Comparison of ENCODE assay signal across 25 cellular contexts in the genomic region with DNA sequence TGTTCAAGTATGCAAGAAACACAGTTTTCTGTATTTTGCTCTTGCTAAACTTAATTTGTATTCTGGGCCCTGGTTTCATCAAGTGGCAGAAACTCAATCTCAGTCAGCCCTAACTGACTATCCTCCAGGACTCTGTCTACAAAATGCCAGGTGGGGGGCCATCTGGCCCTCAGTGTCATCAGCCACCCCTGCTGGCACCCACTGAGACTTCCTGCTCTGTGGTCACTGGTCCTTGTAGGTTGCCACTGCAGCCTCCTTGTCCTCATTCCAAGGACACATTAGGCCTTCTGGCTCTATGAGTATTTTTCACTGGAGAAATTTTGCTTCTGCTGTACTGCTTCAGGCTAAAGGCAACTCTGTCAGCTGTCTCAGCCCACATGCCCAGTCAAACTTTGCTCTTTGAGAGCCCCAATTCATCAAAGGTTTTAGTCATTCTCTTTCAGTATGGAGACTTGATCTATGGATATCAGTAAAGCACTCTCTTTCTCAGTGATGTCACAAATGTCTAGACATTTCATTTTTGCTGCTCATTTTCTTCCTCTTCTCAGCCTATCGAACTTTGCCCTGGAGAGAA.
A peak's percentile ranks its signal among the peaks of the same experiment; 100 is the strongest.
DNase-seq lines count a peak whose midpoint lies in the region; ATAC-seq, FAIRE-seq and TF ChIP-seq lines count a peak whose summit lies in the region.
"Had no signal": no experiment of that assay in that cellular context is flagged by ENCODE, and none has a peak within 500 bp of the region (broad histone marks: within the 10 kb centered on the region; RNA-seq: fewer than 3 reads in every experiment).

No MANE protein-coding gene starts in this region.

- H3K36me3 Mint-ChIP-seq in CD4-positive, alpha-beta memory T cell = no peaks in the 10 kb centered on the region
- H3K36me3 Mint-ChIP-seq: memory B cell; naive B cell; stimulated activated effector memory CD8-positive, alpha-beta T cell treated with anti-CD3 and anti-CD28 coated beads, Interleukin-12 subunit alpha, Interleukin-12 subunit beta, amount 100 ng/mL, for 72 hours had no signal

- peaks cover 0 to 8% (median 4%) of the 10 kb centered on the region in 8 donors for H3K9me3 Mint-ChIP-seq in CD4-positive, alpha-beta memory T cell

- ATAC-seq in GM19463 (IDR thresholded peaks at IDR 0.05; ENCODE audit: unreplicated experiment) (peak; percentile 40), HG02885 (IDR thresholded peaks at IDR 0.05; ENCODE audit: poor library complexity, unreplicated experiment) (peak; percentile 43)
- ATAC-seq: A549; HepG2; stimulated activated effector memory CD8-positive, alpha-beta T cell treated with anti-CD3 and anti-CD28 coated beads, Interleukin-12 subunit alpha, Interleukin-12 subunit beta, amount 100 ng/mL, for 72 hours had no signal

- H3K9me3 ChIP-seq in CD4-positive, alpha-beta memory T cell (ENCODE audit: control insufficient read depth in 1 of 2, low read length in 2 of 2) = no peaks in the 10 kb centered on the region
- H3K9me3 ChIP-seq: A549, BLaER1, HAP-1, sigmoid colon, testis had no signal

- no peaks in the 10 kb centered on the region for H3K4me1 ChIP-seq in CD4-positive, alpha-beta memory T cell (ENCODE audit: insufficient read depth, low read length)
- H3K4me1 ChIP-seq: A549, BLaER1, HAP-1, sigmoid colon, testis had no signal

- CTCF ChIA-PET in CD4-positive, alpha-beta memory T cell (lab: Charles Lee; ENCODE audit: partially characterized antibody) = no interaction called here

- H3K4me1 Mint-ChIP-seq in CD4-positive, alpha-beta memory T cell = no peaks in the 10 kb centered on the region
- H3K4me1 Mint-ChIP-seq: memory B cell; naive B cell; stimulated activated effector memory CD8-positive, alpha-beta T cell treated with anti-CD3 and anti-CD28 coated beads, Interleukin-12 subunit alpha, Interleukin-12 subunit beta, amount 100 ng/mL, for 72 hours had no signal

- peak; percentile 74 for FAIRE-seq in GM12892 (lab: Jason Lieb, UNC)
- FAIRE-seq: A549, D721Med, HepG2 had no signal

- no peak for TF ChIP-seq POLR2A in GM12892 (IDR thresholded peaks at IDR 0.05; ENCODE audit: low read depth, low read length)

- H3K4me3 ChIP-seq in CD4-positive, alpha-beta memory T cell (ENCODE audit: low read length in 2 of 2) = no peak overlapping the region
- H3K4me3 ChIP-seq: A549, BLaER1, HAP-1, sigmoid colon, testis had no signal

- no peak overlapping the region for H3K27ac ChIP-seq in CD4-positive, alpha-beta memory T cell (ENCODE audit: low read depth, low read length)
- H3K27ac ChIP-seq: A549, BLaER1, sigmoid colon, testis had no signal

- H3K36me3 ChIP-seq in CD4-positive, alpha-beta memory T cell (ENCODE audit: insufficient read depth, low read length) = no peaks in the 10 kb centered on the region
- H3K36me3 ChIP-seq: BLaER1, HAP-1, sigmoid colon had no signal

- no peaks in the 10 kb centered on the region for H3K27me3 Mint-ChIP-seq in CD4-positive, alpha-beta memory T cell
- H3K27me3 Mint-ChIP-seq: memory B cell, naive B cell had no signal

- DNase-seq in GM12892 (ENCODE audit: insufficient read length) (no peak), NCI-H524 (lab: John Stamatoyannopoulos, UW) (peak; percentile 78 to 92), T-helper 9 cell (no peak), NCI-H1694 treated with DMSO at 0.1 percent for 48 hours (lab: John Stamatoyannopoulos, UW) (no peak)
- no peak for DNase-seq in activated CD4-positive, CD25-positive, alpha-beta regulatory T cell treated with anti-CD3 and anti-CD28 coated beads, Interleukin-2, amount 50 U/mL, for 72 hours
- no peak for DNase-seq in CD4-positive, alpha-beta memory T cell
- DNase-seq: activated naive CD4-positive, alpha-beta T cell; activated T-cell treated with anti-CD3 and anti-CD28 coated beads for 4 hours; erythroblast; foreskin melanocyte; kidney; naive B cell; SHP77; sigmoid colon; T-helper 1 cell; testis had no signal

- H3K27ac Mint-ChIP-seq in CD4-positive, alpha-beta memory T cell = no peak overlapping the region
- H3K27ac Mint-ChIP-seq: memory B cell; naive B cell; stimulated activated effector memory CD8-positive, alpha-beta T cell treated with anti-CD3 and anti-CD28 coated beads, Interleukin-12 subunit alpha, Interleukin-12 subunit beta, amount 100 ng/mL, for 72 hours had no signal

- POLR2A ChIA-PET in CD4-positive, alpha-beta memory T cell (lab: Charles Lee; ENCODE audit: partially characterized antibody) = no interaction called here

- intact Hi-C loops in CD4-positive, alpha-beta memory T cell (cut with micrococcal nuclease) = no loop called here

- H3K4me3 Mint-ChIP-seq in CD4-positive, alpha-beta memory T cell = no peak overlapping the region
- H3K4me3 Mint-ChIP-seq: memory B cell; naive B cell; stimulated activated effector memory CD8-positive, alpha-beta T cell treated with anti-CD3 and anti-CD28 coated beads, Interleukin-12 subunit alpha, Interleukin-12 subunit beta, amount 100 ng/mL, for 72 hours had no signal

- no peaks in the 10 kb centered on the region for H3K27me3 ChIP-seq in CD4-positive, alpha-beta memory T cell (ENCODE audit: insufficient read depth, low read length)
- H3K27me3 ChIP-seq: BLaER1, sigmoid colon, testis had no signal

Comparison
In these comparisons a context has a peak if more than half of its experiments do, and no peak if none do; other contexts are left out.
1. DNase-seq: peak in NCI-H524 (2 of 2); none in GM12892 (single experiment), T-helper 9 cell (single experiment), activated CD4-positive, CD25-positive, alpha-beta regulatory T cell treated with anti-CD3 and anti-CD28 coated beads, Interleukin-2, amount 50 U/mL, for 72 hours (single experiment), CD4-positive, alpha-beta memory T cell (0 of 5) and NCI-H1694 treated with DMSO at 0.1 percent for 48 hours (single experiment).